Comparison of ENCODE assay signal across 9 cellular contexts in the genomic region with DNA sequence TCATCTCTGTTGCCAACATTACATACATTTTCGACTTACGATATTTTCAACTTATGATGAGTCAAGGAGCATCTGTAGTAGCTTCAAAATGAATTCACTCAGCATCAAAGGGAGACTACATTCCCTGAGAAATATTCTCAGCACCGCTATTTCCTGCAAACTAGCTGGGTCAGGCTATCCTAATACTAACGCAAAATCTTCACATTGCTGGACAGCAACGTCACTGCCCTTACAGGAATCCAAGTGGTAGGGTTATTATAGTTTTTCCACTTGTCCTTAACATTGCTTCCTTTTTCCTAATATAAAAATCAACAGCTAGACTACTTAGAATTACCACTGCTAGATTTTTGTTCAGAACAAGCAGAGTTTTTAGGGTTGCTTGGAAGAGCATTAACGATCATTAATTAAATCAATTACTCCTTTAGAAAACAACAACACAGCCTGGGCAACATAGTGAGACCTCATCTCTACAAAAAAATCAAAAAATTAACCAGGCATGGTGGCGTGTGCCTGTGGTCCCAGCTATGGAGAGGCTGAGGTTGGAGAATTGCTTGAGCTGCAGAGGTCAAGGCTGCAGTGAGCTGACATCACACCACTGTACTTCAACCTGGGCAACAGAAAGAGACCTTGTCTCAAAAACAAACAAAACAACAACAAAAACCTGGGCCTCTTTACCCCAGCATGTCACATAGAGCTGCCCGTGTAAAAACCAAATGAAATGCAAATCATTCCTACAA. TPM values are rescaled to one million over a fixed set of nuclear protein-coding genes. Genes with fewer than 3 reads are reported as not detected.
A peak's percentile ranks its signal among the peaks of the same experiment; 100 is the strongest.
DNase-seq lines count a peak whose midpoint lies in the region; ATAC-seq, FAIRE-seq and TF ChIP-seq lines count a peak whose summit lies in the region.
"Had no signal": no experiment of that assay in that cellular context is flagged by ENCODE, and none has a peak within 500 bp of the region (broad histone marks: within the 10 kb centered on the region; RNA-seq: fewer than 3 reads in every experiment).

No MANE protein-coding gene starts in this region.

- H3K36me3 ChIP-seq in H1 (ENCODE audit: control insufficient read depth in 2 of 4, insufficient read depth in 4 of 4, low read length in 3 of 4): no peaks in the 10 kb centered on the region

- FAIRE-seq in H1 (lab: Jason Lieb, UNC): peak; percentile 28

- H2AK5ac ChIP-seq in H1 (ENCODE audit: low read depth, low read length): no peak overlapping the region

- H2BK15ac ChIP-seq in H1 (ENCODE audit: low read length): no peak overlapping the region

- H3K9me3 ChIP-seq in H1 (ENCODE audit: insufficient read depth in 2 of 2, low read depth in 1 of 2, low read length in 1 of 2): no peaks in the 10 kb centered on the region

- no peak for ATAC-seq in GM19035 (IDR thresholded peaks at IDR 0.05; ENCODE audit: unreplicated experiment)

- H3K18ac ChIP-seq in H1 (ENCODE audit: extremely low read depth, low read length): no peak overlapping the region

- H3K79me2 ChIP-seq in H1 (ENCODE audit: control insufficient read depth in 1 of 2, insufficient read depth in 2 of 2, low read length in 2 of 2): peaks cover 23 to 95% of the 10 kb centered on the region in 2 experiments; a peak in 3 of 4 replicates

- H4K91ac ChIP-seq in H1 (replicated peaks; ENCODE audit: insufficient read length, low read length): no peak overlapping the region

- H3K56ac ChIP-seq in H1 (replicated peaks; ENCODE audit: insufficient read length, low read depth, low read length): no peak overlapping the region

- no peak for TF ChIP-seq CTCF in H1 (IDR thresholded peaks at IDR 0.05; ENCODE audit: control extremely low read depth in 1 of 3, insufficient read depth in 1 of 3, low read depth in 1 of 3, low read length in 3 of 3)
- TF ChIP-seq CTCF in type B pancreatic cell (conservative IDR thresholded peaks at IDR 0.05): no peak

- POLR2A ChIA-PET in H1 (lab: Charles Lee; ENCODE audit: partially characterized antibody): interaction anchor here (1.3 kb wide), 1 partner anchor 56 kb away, joined by 3 read pairs; no protein-coding TSS in a partner anchor

- peak overlapping the region; percentile 30 for H3K27ac Mint-ChIP-seq in type B pancreatic cell
- H3K27ac Mint-ChIP-seq: activated CD4-positive, alpha-beta T cell treated with anti-CD3 and anti-CD28 coated beads for 36 hours had no signal

- no peak overlapping the region for H3K9ac ChIP-seq in H1 (replicated peaks in 1 of 4; ENCODE audit: extremely low read depth in 1 of 4, low read depth in 3 of 4, low read length in 3 of 4)

- H3K23ac ChIP-seq in H1 (ENCODE audit: insufficient read length): no peak overlapping the region

- no peaks in the 10 kb centered on the region for H3K9me3 Mint-ChIP-seq in type B pancreatic cell

- H2BK20ac ChIP-seq in H1 (ENCODE audit: low read length): no peak overlapping the region

- H3K36me3 Mint-ChIP-seq in type B pancreatic cell: peaks cover 9% of the 10 kb centered on the region

- H3K4me2 ChIP-seq in H1 (ENCODE audit: insufficient read depth in 1 of 2, low read depth in 2 of 2, low read length in 2 of 2): peak overlapping the region in 1 of 2 experiments; percentile 20; a peak in 2 of 4 replicates

- TF ChIP-seq RAD21 in Ishikawa (IDR thresholded peaks at IDR 0.05; ENCODE audit: low read depth) (no peak), H1 (IDR thresholded peaks at IDR 0.05 in 1 of 2, conservative IDR thresholded peaks at IDR 0.05 in 1 of 2; ENCODE audit: low read depth in 2 of 2, low read length in 2 of 2) (no peak)

- TF ChIP-seq POLR2A in H1 (IDR thresholded peaks at IDR 0.05; ENCODE audit: control extremely low read depth in 1 of 2, low read depth in 2 of 2, low read length in 2 of 2): no peak

- H4K20me1 ChIP-seq in H1 (replicated peaks in 1 of 2; ENCODE audit: control insufficient read depth in 1 of 2, insufficient read depth in 2 of 2, low read length in 2 of 2): peaks cover 15 to 24% of the 10 kb centered on the region in 2 experiments

- no peak overlapping the region for H3K4ac ChIP-seq in H1 (replicated peaks; ENCODE audit: insufficient read length, low read depth, low read length)

- H2BK5ac ChIP-seq in H1 (ENCODE audit: low read depth, low read length): no peak overlapping the region

- no peak overlapping the region for H3K4me3 ChIP-seq in H1 (ENCODE audit: extremely low read depth in 1 of 4, insufficient read depth in 2 of 4, low read depth in 3 of 4, low read length in 4 of 4)

- peaks cover 45% of the 10 kb centered on the region for H3K4me1 Mint-ChIP-seq in type B pancreatic cell (ENCODE audit: unreplicated experiment)

- H3K27ac ChIP-seq in H1 (ENCODE audit: low read depth, low read length): no peak overlapping the region

- no peak overlapping the region for H2BK12ac ChIP-seq in H1 (ENCODE audit: low read depth, low read length)

- no peaks in the 10 kb centered on the region for H3K27me3 ChIP-seq in H1 (replicated peaks in 1 of 4; ENCODE audit: control insufficient read depth in 3 of 4, extremely low read depth in 1 of 4, insufficient read depth in 3 of 4, low read length in 3 of 4)

- CTCF ChIA-PET in H1 (lab: Charles Lee; ENCODE audit: partially characterized antibody): interaction anchor here (1.4 kb wide), 1 partner anchor 9 kb away, joined by 4 read pairs; no protein-coding TSS in a partner anchor

- H3K27me3 Mint-ChIP-seq in type B pancreatic cell: no peaks in the 10 kb centered on the region
- H3K27me3 Mint-ChIP-seq: activated CD4-positive, alpha-beta T cell treated with anti-CD3 and anti-CD28 coated beads for 36 hours had no signal

- H3K23me2 ChIP-seq in H1 (ENCODE audit: low read depth, low read length): no peaks in the 10 kb centered on the region

- DNase-seq in H1 (ENCODE audit: low read depth in 1 of 2, low spot score in 2 of 2) (no peak), left kidney (ENCODE audit: low read depth, low spot score) (peak; percentile 19), type B pancreatic cell (ENCODE audit: extremely low spot score, unreplicated experiment) (no peak), mesenteric fat pad (ENCODE audit: low spot score) (no peak), Ammon's horn (ENCODE audit: low spot score) (no peak)
- DNase-seq: activated CD4-positive, alpha-beta T cell treated with anti-CD3 and anti-CD28 coated beads for 36 hours; KG1 had no signal

- 84% methylated on average over 8 of the region's 8 CpGs; no CpG with 5 or more reads in 1 of the 2 experiments for WGBS in H1 (ENCODE audit: extremely low coverage in 1 of 2, insufficient coverage in 1 of 2, insufficient read length in 1 of 2, insufficient replicate concordance in 2 of 2, low coverage in 1 of 2, low lambda C conversion rate in 2 of 2, missing lambda C conversion rate in 1 of 2), 2 experiments

- peaks cover 2 to 6% (median 5%) of the 10 kb centered on the region in 4 experiments for H3K4me1 ChIP-seq in H1 (replicated peaks in 1 of 4; ENCODE audit: control insufficient read depth in 3 of 4, insufficient read depth in 4 of 4, low read length in 3 of 4)

- H4K5ac ChIP-seq in H1 (ENCODE audit: insufficient read length, low read depth, low read length): no peak overlapping the region

- H2BK120ac ChIP-seq in H1 (replicated peaks; ENCODE audit: low read depth, low read length): no peak overlapping the region

- H3K14ac ChIP-seq in H1 (ENCODE audit: insufficient read length): no peak overlapping the region

- peaks cover 2% of the 10 kb centered on the region; the same call in 1 of the 2 replicates for H3K79me1 ChIP-seq in H1 (ENCODE audit: low read depth, low read length)

- peak overlapping the region; percentile 50 for H3K4me3 Mint-ChIP-seq in type B pancreatic cell
- H3K4me3 Mint-ChIP-seq: activated CD4-positive, alpha-beta T cell treated with anti-CD3 and anti-CD28 coated beads for 36 hours had no signal

- TF ChIP-seq EP300 in Ishikawa (IDR thresholded peaks at IDR 0.05; ENCODE audit: borderline replicate concordance): no peak
- TF ChIP-seq EP300 in H1 (IDR thresholded peaks at IDR 0.05; ENCODE audit: borderline replicate concordance in 1 of 2, low read depth in 2 of 2, low read length in 2 of 2): no peak

- no peak overlapping the region for H4K8ac ChIP-seq in H1 (ENCODE audit: extremely low read depth, insufficient read depth, low read length)

- no peak overlapping the region for H2AFZ ChIP-seq in H1 (ENCODE audit: low read length)

TF ChIP-seq in Ishikawa, 13 proteins besides CTCF, POLR2A, EP300 and RAD21 (continues in another document):
- TF ChIP-seq ZBTB7A (IDR thresholded peaks at IDR 0.05; ENCODE audit: low read depth): no peak

TF ChIP-seq in H1, 55 proteins besides CTCF, POLR2A, EP300 and RAD21 (continues in another document):
- TF ChIP-seq GTF2F1 (IDR thresholded peaks at IDR 0.05; ENCODE audit: borderline replicate concordance, low read depth, low read length) (no peak), CBX8 (IDR thresholded peaks at IDR 0.05; ENCODE audit: borderline replicate concordance, low read depth, low read length) (no peak), PHF8 (conservative IDR thresholded peaks at IDR 0.05; ENCODE audit: low read depth, low read length) (no peak), CBX5 (IDR thresholded peaks at IDR 0.05; ENCODE audit: low read depth, low read length) (no peak)

RNA-seq across cellular contexts. Expression of a gene that starts 6.9 kb away (rescaled TPM):
- 147 and 163 TPM in 2 replicates for total RNA-seq in H1 (2021; fragmentation: NEBNext Ultra II Directional; extraction: Animal tissue kit (Norgen Biotek cat#: 25700))
- polyA plus RNA-seq in H1 (2011; rRNA removed): 46.5 and 50.2 TPM in 2 replicates
- polyA plus RNA-seq in H1 (2011; cell fraction: cytosol; rRNA removed): 63.9 TPM
- 43.2 TPM for polyA plus RNA-seq in H1 (2011; cell fraction: nucleus; rRNA removed)
- polyA plus RNA-seq in H1 (2012, experiment 1 of 2): 89.7 to 160 TPM (median 119 TPM) in 4 replicates
- 4.8 TPM for polyA plus RNA-seq in H1 (2012, experiment 2 of 2)
- 182 TPM for polyA plus RNA-seq in H1 (2013, experiment 1 of 2)
- 190 TPM for polyA plus RNA-seq in H1 (2013, experiment 2 of 2)
- polyA minus RNA-seq in H1 (2011; rRNA and poly(A)+ RNA removed): 118 and 237 TPM in 2 replicates
- polyA minus RNA-seq in H1 (2011; cell fraction: cytosol; rRNA and poly(A)+ RNA removed): 88.2 TPM
- polyA minus RNA-seq in H1 (2011; cell fraction: nucleus; rRNA and poly(A)+ RNA removed): 89.7 TPM
- total RNA-seq in type B pancreatic cell (ENCODE audit: low replicate concordance) (228 and 438 TPM in 2 replicates), mesenteric fat pad (93.0 TPM)

RNA-seq across cellular contexts. Expression of a gene that starts 28.5 kb away (rescaled TPM):
- total RNA-seq in H1 (2021; fragmentation: NEBNext Ultra II Directional; extraction: Animal tissue kit (Norgen Biotek cat#: 25700)): 24.4 and 25.7 TPM in 2 replicates
- 3.1 TPM in 2 replicates for polyA plus RNA-seq in H1 (2011; rRNA removed)
- polyA plus RNA-seq in H1 (2011; cell fraction: cytosol; rRNA removed): 4.5 TPM
- polyA plus RNA-seq in H1 (2011; cell fraction: nucleus; rRNA removed): 12.4 TPM
- polyA plus RNA-seq in H1 (2012, experiment 1 of 2): 6.5 to 10.6 TPM (median 9.5 TPM) in 4 replicates
- 0.77 TPM for polyA plus RNA-seq in H1 (2012, experiment 2 of 2)
- 18.6 TPM for polyA plus RNA-seq in H1 (2013, experiment 1 of 2)
- polyA plus RNA-seq in H1 (2013, experiment 2 of 2): 14.7 TPM
- polyA minus RNA-seq in H1 (2011; rRNA and poly(A)+ RNA removed): 27.6 and 28.5 TPM in 2 replicates
- polyA minus RNA-seq in H1 (2011; cell fraction: cytosol; rRNA and poly(A)+ RNA removed): 18.1 TPM
- polyA minus RNA-seq in H1 (2011; cell fraction: nucleus; rRNA and poly(A)+ RNA removed): 30.6 TPM
- total RNA-seq in type B pancreatic cell (ENCODE audit: low replicate concordance) (39.8 and 82.1 TPM in 2 replicates), mesenteric fat pad (14.8 TPM)
